In the genomic region with DNA sequence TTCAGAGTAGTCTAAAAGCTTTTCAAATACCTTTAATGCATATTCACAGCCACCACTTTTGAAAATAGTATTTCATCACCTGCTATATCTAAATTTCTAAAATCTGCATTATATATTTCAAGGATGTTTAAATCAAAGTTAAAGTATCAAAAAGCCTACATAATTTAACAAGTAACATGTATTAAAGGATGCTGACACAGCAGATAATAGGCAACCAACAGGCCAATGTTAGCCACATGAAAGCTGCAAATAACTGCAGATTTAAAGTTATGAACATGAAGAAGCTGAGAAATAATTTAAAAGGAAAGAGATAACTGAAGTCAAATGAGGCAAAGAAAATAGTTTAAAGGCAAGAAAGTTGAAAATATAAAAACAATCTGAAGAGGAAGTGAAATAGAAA, we compare ENCODE assay signal across 30 cellular contexts. TPM values are rescaled to one million over a fixed set of nuclear protein-coding genes. Genes with fewer than 3 reads are reported as not detected.
DNase-seq lines count a peak whose midpoint lies in the region; ATAC-seq, FAIRE-seq and TF ChIP-seq lines count a peak whose summit lies in the region.
"Had no signal": no experiment of that assay in that cellular context is flagged by ENCODE, and none has a peak within 500 bp of the region (broad histone marks: within the 10 kb centered on the region; RNA-seq: fewer than 3 reads in every experiment).

No MANE protein-coding gene starts in this region.

- H3K27me3 ChIP-seq in GM23338 (ENCODE audit: insufficient read depth) (no peaks in the 10 kb centered on the region), K562 (ENCODE audit: control insufficient read depth in 2 of 2, insufficient read depth in 2 of 2, low read length in 2 of 2) (no peaks in the 10 kb centered on the region), H1 (replicated peaks in 1 of 4; ENCODE audit: control insufficient read depth in 3 of 4, extremely low read depth in 1 of 4, insufficient read depth in 3 of 4, low read length in 3 of 4) (no peaks in the 10 kb centered on the region)
- H3K27me3 ChIP-seq: BLaER1 had no signal

- H3K27ac ChIP-seq in GM23338 (ENCODE audit: low read depth) = no peak overlapping the region
- H3K27ac ChIP-seq in K562 (ENCODE audit: extremely low read depth, low read depth, low read length) = no peak overlapping the region
- no peak overlapping the region for H3K27ac ChIP-seq in H1 (ENCODE audit: low read depth, low read length)
- H3K27ac ChIP-seq: BLaER1 had no signal

- no peak overlapping the region for H3K23ac ChIP-seq in H1 (ENCODE audit: insufficient read length)

- no peak for DNase-seq in stimulated activated naive CD8-positive, alpha-beta T cell treated with anti-CD3 and anti-CD28 coated beads, Interleukin-15, amount 100 ng/mL, for 72 hours
- DNase-seq in GM23338 (ENCODE audit: low spot score) = no peak
- no peak for DNase-seq in K562 (ENCODE audit: extremely low read depth in 1 of 4, low spot score in 3 of 4)
- DNase-seq in H1 (ENCODE audit: low read depth in 1 of 2, low spot score in 2 of 2) = no peak
- DNase-seq in SIG-M5 treated with dmso at 0.1 percent for 504 hours (lab: John Stamatoyannopoulos, UW; ENCODE audit: unreplicated experiment) = no peak
- DNase-seq in SW 1271 (lab: John Stamatoyannopoulos, UW) = no peak
- no peak for DNase-seq in NCI-H748 treated with DMSO at 0.1 percent for 48 hours (lab: John Stamatoyannopoulos, UW)
- DNase-seq: 8988T; AML-193; C1 segment of cervical spinal cord; CD4-positive, alpha-beta memory T cell; CD4-positive, CD25-positive, alpha-beta regulatory T cell; CD8-positive, alpha-beta memory T cell; COR-L47; DMS 273 treated with DMSO at 0.1 percent for 48 hours; DMS153; DMS53; DMS79; DND-41; EL; GDM1 had no signal

- TF ChIP-seq EP300 in K562 (IDR thresholded peaks at IDR 0.05; ENCODE audit: low read length) (no peak), H1 (IDR thresholded peaks at IDR 0.05; ENCODE audit: borderline replicate concordance in 1 of 2, low read depth in 2 of 2, low read length in 2 of 2) (no peak)

- no peak overlapping the region for H2BK5ac ChIP-seq in H1 (ENCODE audit: low read depth, low read length)

- no peaks in the 10 kb centered on the region for H3K36me3 ChIP-seq in GM23338 (ENCODE audit: insufficient read depth)
- no peaks in the 10 kb centered on the region for H3K36me3 ChIP-seq in K562 (ENCODE audit: control insufficient read depth, insufficient read depth, low read length)
- no peaks in the 10 kb centered on the region for H3K36me3 ChIP-seq in H1 (ENCODE audit: control insufficient read depth in 2 of 4, insufficient read depth in 4 of 4, low read length in 3 of 4)
- H3K36me3 ChIP-seq: BLaER1 had no signal

- H4K5ac ChIP-seq in H1 (ENCODE audit: insufficient read length, low read depth, low read length) = no peak overlapping the region

- no peaks in the 10 kb centered on the region for H3K9me1 ChIP-seq in K562 (ENCODE audit: control insufficient read depth, insufficient read depth, low read length)

- no peak for TF ChIP-seq POLR2A in K562 (conservative IDR thresholded peaks at IDR 0.05)
- no peak for TF ChIP-seq POLR2A in H1 (IDR thresholded peaks at IDR 0.05; ENCODE audit: control extremely low read depth in 1 of 2, low read depth in 2 of 2, low read length in 2 of 2)

- H2AFZ ChIP-seq in GM23338 (no peak overlapping the region), K562 (ENCODE audit: low read depth, low read length) (no peak overlapping the region), H1 (ENCODE audit: low read length) (no peak overlapping the region)

- H3K56ac ChIP-seq in H1 (replicated peaks; ENCODE audit: insufficient read length, low read depth, low read length) = no peak overlapping the region

- no peaks in the 10 kb centered on the region; the same call in 1 of the 2 replicates for H3K4me1 ChIP-seq in GM23338 (ENCODE audit: insufficient read depth)
- no peaks in the 10 kb centered on the region for H3K4me1 ChIP-seq in K562 (replicated peaks in 1 of 2; ENCODE audit: control insufficient read depth in 2 of 2, insufficient read depth in 2 of 2, low read length in 2 of 2)
- peaks cover 0 to 5% (median under 1%) of the 10 kb centered on the region in 4 experiments; a peak in 2 of 7 replicates for H3K4me1 ChIP-seq in H1 (replicated peaks in 1 of 4; ENCODE audit: control insufficient read depth in 3 of 4, insufficient read depth in 4 of 4, low read length in 3 of 4)
- H3K4me1 ChIP-seq: BLaER1 had no signal

- no peak for FAIRE-seq in K562 (lab: Jason Lieb, UNC)
- no peak for FAIRE-seq in H1 (lab: Jason Lieb, UNC)
- FAIRE-seq: A204.1, GM12878, GM12892, GM18507 had no signal

- no peak overlapping the region for H3K14ac ChIP-seq in H1 (ENCODE audit: insufficient read length)

- intact Hi-C loops in K562 (cut with micrococcal nuclease) = no loop called here

- no peak overlapping the region for H3K4me2 ChIP-seq in GM23338
- H3K4me2 ChIP-seq in K562 (ENCODE audit: insufficient read depth, low read length) = no peak overlapping the region
- no peak overlapping the region for H3K4me2 ChIP-seq in H1 (ENCODE audit: insufficient read depth in 1 of 2, low read depth in 2 of 2, low read length in 2 of 2)
- H3K4me2 ChIP-seq: BLaER1 had no signal

- in situ Hi-C loops in K562 (cut with MboI) = no loop called here

- TF ChIP-seq RAD21 in K562 (CRISPR knock-in tag; conservative IDR thresholded peaks at IDR 0.05 in 1 of 2, IDR thresholded peaks at IDR 0.05 in 1 of 2) (no peak), H1 (IDR thresholded peaks at IDR 0.05 in 1 of 2, conservative IDR thresholded peaks at IDR 0.05 in 1 of 2; ENCODE audit: low read depth in 2 of 2, low read length in 2 of 2) (no peak)

- H3K79me2 ChIP-seq in GM23338 (replicated peaks; ENCODE audit: insufficient read depth) (no peaks in the 10 kb centered on the region), K562 (ENCODE audit: control insufficient read depth, insufficient read depth, low read length) (no peaks in the 10 kb centered on the region), H1 (ENCODE audit: control insufficient read depth in 1 of 2, insufficient read depth in 2 of 2, low read length in 2 of 2) (no peaks in the 10 kb centered on the region)

- TF ChIP-seq CTCF in GM23338 (conservative IDR thresholded peaks at IDR 0.05; ENCODE audit: low read depth in 2 of 2) (no peak), K562 (IDR thresholded peaks at IDR 0.05 in 2 of 3, conservative IDR thresholded peaks at IDR 0.05 in 1 of 3; ENCODE audit: insufficient read depth in 2 of 3, low read depth in 1 of 3, low read length in 3 of 3) (no peak), H1 (IDR thresholded peaks at IDR 0.05; ENCODE audit: control extremely low read depth in 1 of 3, insufficient read depth in 1 of 3, low read depth in 1 of 3, low read length in 3 of 3) (no peak)

- H3K36me3 Mint-ChIP-seq in stimulated activated naive CD8-positive, alpha-beta T cell treated with anti-CD3 and anti-CD28 coated beads, Interleukin-15, Interleukin-2, amounts not matched to agents 100 ng/mL and 50 ng/mL, for 24 hours (ENCODE audit: low read depth) = no peaks in the 10 kb centered on the region
- no peaks in the 10 kb centered on the region for H3K36me3 Mint-ChIP-seq in GM23338 (ENCODE audit: low read depth)
- H3K36me3 Mint-ChIP-seq: CD14-positive monocyte; CD4-positive, alpha-beta memory T cell; CD4-positive, CD25-positive, alpha-beta regulatory T cell; CD8-positive, alpha-beta memory T cell had no signal

- no peaks in the 10 kb centered on the region for H3K79me1 ChIP-seq in H1 (ENCODE audit: low read depth, low read length)

- no peaks in the 10 kb centered on the region for H3K9me3 ChIP-seq in K562 (replicated peaks; ENCODE audit: control insufficient read depth, insufficient read depth, low read depth, low read length)
- H3K9me3 ChIP-seq in H1 (ENCODE audit: insufficient read depth in 2 of 2, low read depth in 1 of 2, low read length in 1 of 2) = no peaks in the 10 kb centered on the region
- H3K9me3 ChIP-seq: BLaER1 had no signal

- no peak overlapping the region for H2AK5ac ChIP-seq in H1 (ENCODE audit: low read depth, low read length)

- H2BK120ac ChIP-seq in H1 (replicated peaks; ENCODE audit: low read depth, low read length) = no peak overlapping the region

- H3K9me3 Mint-ChIP-seq in stimulated activated naive CD8-positive, alpha-beta T cell treated with anti-CD3 and anti-CD28 coated beads, Interleukin-15, Interleukin-2, amounts not matched to agents 100 ng/mL and 50 ng/mL, for 24 hours = no peaks in the 10 kb centered on the region
- H3K9me3 Mint-ChIP-seq in stimulated activated naive CD8-positive, alpha-beta T cell treated with anti-CD3 and anti-CD28 coated beads, Interleukin-15, amount 100 ng/mL, for 72 hours = no peaks in the 10 kb centered on the region
- no peaks in the 10 kb centered on the region for H3K9me3 Mint-ChIP-seq in GM23338
- H3K9me3 Mint-ChIP-seq: CD14-positive monocyte; CD4-positive, alpha-beta memory T cell; CD8-positive, alpha-beta memory T cell had no signal

- no peak overlapping the region for H2BK15ac ChIP-seq in H1 (ENCODE audit: low read length)

- no peak overlapping the region for H3K18ac ChIP-seq in H1 (ENCODE audit: extremely low read depth, low read length)

- no peak overlapping the region for H4K8ac ChIP-seq in H1 (ENCODE audit: extremely low read depth, insufficient read depth, low read length)

- BruUV-seq in K562 (replicated peaks; lab: Mats Ljungman, UMichigan) = no TSS peak

- H3K27me3 Mint-ChIP-seq in stimulated activated naive CD8-positive, alpha-beta T cell treated with anti-CD3 and anti-CD28 coated beads, Interleukin-15, Interleukin-2, amounts not matched to agents 100 ng/mL and 50 ng/mL, for 24 hours = no peaks in the 10 kb centered on the region
- no peaks in the 10 kb centered on the region for H3K27me3 Mint-ChIP-seq in stimulated activated naive CD8-positive, alpha-beta T cell treated with anti-CD3 and anti-CD28 coated beads, Interleukin-15, amount 100 ng/mL, for 72 hours
- H3K27me3 Mint-ChIP-seq in GM23338 (ENCODE audit: insufficient read depth, low read depth, poor library complexity) = no peaks in the 10 kb centered on the region
- H3K27me3 Mint-ChIP-seq: CD4-positive, CD25-positive, alpha-beta regulatory T cell; CD8-positive, alpha-beta memory T cell had no signal

- no peak overlapping the region for H3K4me3 Mint-ChIP-seq in stimulated activated naive CD8-positive, alpha-beta T cell treated with anti-CD3 and anti-CD28 coated beads, Interleukin-15, Interleukin-2, amounts not matched to agents 100 ng/mL and 50 ng/mL, for 24 hours
- H3K4me3 Mint-ChIP-seq in stimulated activated naive CD8-positive, alpha-beta T cell treated with anti-CD3 and anti-CD28 coated beads, Interleukin-15, amount 100 ng/mL, for 72 hours = no peak overlapping the region
- no peak overlapping the region for H3K4me3 Mint-ChIP-seq in GM23338
- H3K4me3 Mint-ChIP-seq: B cell; CD4-positive, alpha-beta memory T cell; CD4-positive, CD25-positive, alpha-beta regulatory T cell; CD8-positive, alpha-beta memory T cell had no signal

- no peak overlapping the region for H3K9ac ChIP-seq in K562 (ENCODE audit: insufficient read depth in 1 of 2, low read depth in 2 of 2, low read length in 2 of 2)
- H3K9ac ChIP-seq in H1 (replicated peaks in 1 of 4; ENCODE audit: extremely low read depth in 1 of 4, low read depth in 3 of 4, low read length in 3 of 4) = no peak overlapping the region
- H3K9ac ChIP-seq: BLaER1 had no signal

- POLR2A ChIA-PET in K562 (lab: Yijun Ruan, JAX) (no interaction called here), H1 (lab: Charles Lee; ENCODE audit: partially characterized antibody) (no interaction called here)

- peaks cover 2% of the 10 kb centered on the region; the same call in 1 of the 2 replicates for H3K23me2 ChIP-seq in H1 (ENCODE audit: low read depth, low read length)

- no peak overlapping the region for H4K91ac ChIP-seq in H1 (replicated peaks; ENCODE audit: insufficient read length, low read length)

- no peaks in the 10 kb centered on the region for H4K20me1 ChIP-seq in GM23338 (replicated peaks; ENCODE audit: insufficient read depth)
- no peaks in the 10 kb centered on the region for H4K20me1 ChIP-seq in K562 (replicated peaks; ENCODE audit: control insufficient read depth, insufficient read depth, low read length)
- no peaks in the 10 kb centered on the region for H4K20me1 ChIP-seq in H1 (replicated peaks in 1 of 2; ENCODE audit: control insufficient read depth in 1 of 2, insufficient read depth in 2 of 2, low read length in 2 of 2)
- H4K20me1 ChIP-seq: BLaER1 had no signal

- ATAC-seq in stimulated activated naive CD8-positive, alpha-beta T cell treated with anti-CD3 and anti-CD28 coated beads, Interleukin-15, amount 100 ng/mL, for 72 hours = no peak
- ATAC-seq in GM23338 (no peak), K562 (no peak)
- ATAC-seq: GM12878 had no signal

- H3K4me3 ChIP-seq in GM23338 = no peak overlapping the region
- H3K4me3 ChIP-seq in K562 = no peak overlapping the region
- H3K4me3 ChIP-seq in H1 (ENCODE audit: extremely low read depth in 1 of 4, insufficient read depth in 2 of 4, low read depth in 3 of 4, low read length in 4 of 4) = no peak overlapping the region
- H3K4me3 ChIP-seq: BLaER1, GM12878 had no signal

- H2BK20ac ChIP-seq in H1 (ENCODE audit: low read length) = no peak overlapping the region

- no peak overlapping the region for H2BK12ac ChIP-seq in H1 (ENCODE audit: low read depth, low read length)

- H3K4me1 Mint-ChIP-seq in stimulated activated naive CD8-positive, alpha-beta T cell treated with anti-CD3 and anti-CD28 coated beads, Interleukin-15, Interleukin-2, amounts not matched to agents 100 ng/mL and 50 ng/mL, for 24 hours (ENCODE audit: low read depth) = no peaks in the 10 kb centered on the region
- H3K4me1 Mint-ChIP-seq in stimulated activated naive CD8-positive, alpha-beta T cell treated with anti-CD3 and anti-CD28 coated beads, Interleukin-15, amount 100 ng/mL, for 72 hours = no peaks in the 10 kb centered on the region
- H3K4me1 Mint-ChIP-seq in GM23338 = peaks cover 4% of the 10 kb centered on the region; the same call in 2 of the 3 replicates
- H3K4me1 Mint-ChIP-seq: B cell; CD14-positive monocyte; CD4-positive, CD25-positive, alpha-beta regulatory T cell; CD8-positive, alpha-beta memory T cell had no signal

- H3F3A ChIP-seq in GM23338 (replicated peaks; ENCODE audit: low read depth) = no peaks in the 10 kb centered on the region

- peak overlapping the region; percentile 14 for H3K27ac Mint-ChIP-seq in stimulated activated naive CD8-positive, alpha-beta T cell treated with anti-CD3 and anti-CD28 coated beads, Interleukin-15, Interleukin-2, amounts not matched to agents 100 ng/mL and 50 ng/mL, for 24 hours
- H3K27ac Mint-ChIP-seq in stimulated activated naive CD8-positive, alpha-beta T cell treated with anti-CD3 and anti-CD28 coated beads, Interleukin-15, amount 100 ng/mL, for 72 hours = no peak overlapping the region
- peak overlapping the region; percentile 32; the same call in 1 of the 2 replicates for H3K27ac Mint-ChIP-seq in GM23338
- H3K27ac Mint-ChIP-seq: B cell; CD14-positive monocyte; CD4-positive, alpha-beta memory T cell; CD4-positive, CD25-positive, alpha-beta regulatory T cell; CD8-positive, alpha-beta memory T cell had no signal

- no peak overlapping the region for H3K4ac ChIP-seq in H1 (replicated peaks; ENCODE audit: insufficient read length, low read depth, low read length)

- CTCF ChIA-PET in K562 (lab: Yijun Ruan, JAX; ENCODE audit: low intra/inter-chr PET ratio) = no interaction called here
- CTCF ChIA-PET in H1 (lab: Charles Lee; ENCODE audit: partially characterized antibody) = interaction anchor here (0.8 kb wide), 1 partner anchor 15 kb away, joined by 3 read pairs; no protein-coding TSS in a partner anchor

- H3K9me2 ChIP-seq in GM23338 (ENCODE audit: insufficient read depth) = no peaks in the 10 kb centered on the region

RNA-seq across cellular contexts. Expression of a gene that starts 39.8 kb away (rescaled TPM):
- 99.5 and 103 TPM in 2 replicates for total RNA-seq in GM23338 (2014; rRNA removed; shearing (Covaris generic))
- 23.3 and 25.1 TPM in 2 replicates for polyA plus RNA-seq in GM23338 (2016; fragmentation: Nextera tagmentation; extraction: Ambion mirVana)
- 3.8 and 4.3 TPM in 2 replicates for total RNA-seq in K562 (2011; cell fraction: chromatin; rRNA removed; ENCODE audit: low replicate concordance)
- 0.66 and 2.7 TPM in 2 replicates for total RNA-seq in K562 (2011; cell fraction: nucleolus; rRNA removed)
- 2.1 and 3.7 TPM in 2 replicates for total RNA-seq in K562 (2011; cell fraction: nucleoplasm; rRNA removed)
- 0.20 and 0.36 TPM in 2 replicates for total RNA-seq in K562 (2014; rRNA removed)
- total RNA-seq in K562 (2014; rRNA removed; fragmentation: Illumina TruSeq; extraction: Trizol) = 0.58 and 0.80 TPM in 2 replicates
- total RNA-seq in K562 (2015; rRNA removed; fragmentation: Illumina TruSeq; extraction: Trizol) = 0.30 and 1.1 TPM in 2 replicates
- 0.47 and 0.53 TPM in 2 replicates for total RNA-seq in K562 (2021)
- 0.27 and 0.82 TPM in 2 replicates for polyA plus RNA-seq in K562 (2011; rRNA removed)
- 0.07 and 0.44 TPM in 2 replicates for polyA plus RNA-seq in K562 (2011; cell fraction: cytosol; rRNA removed)
- 0.84 TPM in 1 of 2 replicates, not detected in the other for polyA plus RNA-seq in K562 (2011; cell fraction: nucleus; rRNA removed)
- 0.42 and 1.6 TPM in 2 replicates for polyA plus RNA-seq in K562 (2012)
- polyA plus RNA-seq in K562 (2014; fragmentation: Illumina TruSeq; extraction: Trizol) = 0.19 and 0.71 TPM in 2 replicates
- under 1 TPM; 0.32 to 0.38 TPM for polyA plus RNA-seq in K562 (2014; fragmentation: Nextera tagmentation; extraction: Ambion mirVana)
- polyA plus RNA-seq in K562 (2014; rRNA removed) = 0.45 and 1.6 TPM in 2 replicates
- 0.48 and 1.1 TPM in 2 replicates for polyA minus RNA-seq in K562 (2011; rRNA and poly(A)+ RNA removed)
- polyA minus RNA-seq in K562 (2011; cell fraction: cytosol; rRNA and poly(A)+ RNA removed) = not detected in 2 replicates
- 0.81 TPM in 1 of 2 replicates, not detected in the other for polyA minus RNA-seq in K562 (2011; cell fraction: nucleus; rRNA and poly(A)+ RNA removed)
- 50.6 and 54.2 TPM in 2 replicates for total RNA-seq in H1 (2021; fragmentation: NEBNext Ultra II Directional; extraction: Animal tissue kit (Norgen Biotek cat#: 25700))
- 40.7 and 56.8 TPM in 2 replicates for polyA plus RNA-seq in H1 (2011; rRNA removed)
- polyA plus RNA-seq in H1 (2011; cell fraction: cytosol; rRNA removed) = 60.5 TPM
- 49.0 TPM for polyA plus RNA-seq in H1 (2011; cell fraction: nucleus; rRNA removed)
- 41.2 to 62.9 TPM (median 52.5 TPM) in 4 replicates for polyA plus RNA-seq in H1 (2012, experiment 1 of 2)
- 4.8 TPM for polyA plus RNA-seq in H1 (2012, experiment 2 of 2)
- polyA plus RNA-seq in H1 (2013, experiment 1 of 2) = 62.8 TPM
- polyA plus RNA-seq in H1 (2013, experiment 2 of 2) = 68.8 TPM
- polyA minus RNA-seq in H1 (2011; rRNA and poly(A)+ RNA removed) = 142 and 222 TPM in 2 replicates
- 52.5 TPM for polyA minus RNA-seq in H1 (2011; cell fraction: cytosol; rRNA and poly(A)+ RNA removed)
- polyA minus RNA-seq in H1 (2011; cell fraction: nucleus; rRNA and poly(A)+ RNA removed) = 245 TPM
- total RNA-seq: B cell, G401 had no signal

Comparison
In these comparisons a context has a peak if more than half of its experiments do, and no peak if none do; other contexts are left out.
1. H3K27ac Mint-ChIP-seq: peak in stimulated activated naive CD8-positive, alpha-beta T cell treated with anti-CD3 and anti-CD28 coated beads, Interleukin-15, Interleukin-2, amounts not matched to agents 100 ng/mL and 50 ng/mL, for 24 hours (single experiment) and GM23338 (single experiment); none in stimulated activated naive CD8-positive, alpha-beta T cell treated with anti-CD3 and anti-CD28 coated beads, Interleukin-15, amount 100 ng/mL, for 72 hours (0 of 2).